8 cellular contexts compared by ENCODE assay signal in the genomic region with DNA sequence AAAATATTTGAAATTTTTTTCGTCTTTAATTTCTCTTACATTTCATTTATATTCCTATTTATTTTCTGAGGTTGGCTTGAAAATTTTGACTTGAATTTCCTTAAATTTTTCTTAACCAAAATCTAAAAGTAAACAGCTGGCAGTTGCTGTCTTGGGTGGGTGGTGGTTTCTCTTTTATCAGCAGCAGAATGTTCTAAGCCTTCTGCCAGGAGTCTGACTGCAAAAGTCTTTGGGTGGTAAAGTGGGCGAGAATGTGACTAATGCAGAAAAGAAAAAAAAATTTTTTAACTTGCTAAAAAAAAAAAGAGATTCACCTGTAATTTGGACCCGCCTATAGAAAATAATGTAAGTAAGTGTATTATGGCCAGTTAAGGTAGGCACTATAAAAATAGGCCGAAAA. TPM values are rescaled to one million over a fixed set of nuclear protein-coding genes. Genes with fewer than 3 reads are reported as not detected.
DNase-seq lines count a peak whose midpoint lies in the region; ATAC-seq and TF ChIP-seq lines count a peak whose summit lies in the region.

No MANE protein-coding gene starts in this region.

- H3K4me1 ChIP-seq in smooth muscle cell (ENCODE audit: low read depth) (peaks cover 35% of the 10 kb centered on the region), BE2C (no peaks in the 10 kb centered on the region; the same call in 1 of the 2 replicates)

- H2AFZ ChIP-seq in smooth muscle cell (ENCODE audit: low read depth): no peak overlapping the region

- WGBS in smooth muscle cell (ENCODE audit: low lambda C conversion rate): 80% methylated on average over 4 of the region's 4 CpGs

- H3K27ac Mint-ChIP-seq in T-helper 1 cell treated with Interleukin-12 subunit alpha and Interleukin-12 subunit beta and Interleukin-4 antibody, amounts not matched to agents 30 μg/mL and 1 μg/mL, for 36 hours: peak overlapping the region; percentile 91

- H3K36me3 ChIP-seq in smooth muscle cell (ENCODE audit: low read depth): peaks cover 3% of the 10 kb centered on the region
- no peaks in the 10 kb centered on the region for H3K36me3 ChIP-seq in BE2C

- DNase-seq in activated CD4-positive, alpha-beta T cell treated with anti-CD3 and anti-CD28 coated beads for 4 hours: peak; percentile 44 to 45
- no peak for DNase-seq in activated CD4-positive, alpha-beta T cell treated with anti-CD3 and anti-CD28 coated beads for 48 hours
- no peak for DNase-seq in coronary artery (ENCODE audit: low spot score)
- no peak for DNase-seq in smooth muscle cell (lab: John Stamatoyannopoulos, UW; ENCODE audit: unreplicated experiment)
- DNase-seq in NCI-H69 (lab: John Stamatoyannopoulos, UW): no peak
- DNase-seq in BE2C: no peak

- ATAC-seq in HG03469 (IDR thresholded peaks at IDR 0.05; ENCODE audit: unreplicated experiment): no peak

- TF ChIP-seq CTCF in coronary artery (IDR thresholded peaks at IDR 0.05): no peak
- TF ChIP-seq CTCF in smooth muscle cell (IDR thresholded peaks at IDR 0.05; ENCODE audit: borderline replicate concordance, insufficient read depth, poor library complexity, severe bottlenecking): no peak
- no peak for TF ChIP-seq CTCF in BE2C (IDR thresholded peaks at IDR 0.05; ENCODE audit: low read depth, low read length)

- H3K79me2 ChIP-seq in smooth muscle cell (ENCODE audit: low read depth): peaks cover 87% of the 10 kb centered on the region

- H3K4me3 ChIP-seq in coronary artery (peak overlapping the region; percentile 96), smooth muscle cell (peak overlapping the region; percentile 68), BE2C (ENCODE audit: low read depth, low read length) (no peak overlapping the region)

- H3K4me1 Mint-ChIP-seq in T-helper 1 cell treated with Interleukin-12 subunit alpha and Interleukin-12 subunit beta and Interleukin-4 antibody, amounts not matched to agents 30 μg/mL and 1 μg/mL, for 36 hours (ENCODE audit: low read depth): peaks cover 49% of the 10 kb centered on the region

- peak overlapping the region; percentile 91 for H3K4me2 ChIP-seq in smooth muscle cell

- H3K9me3 ChIP-seq in smooth muscle cell (replicated peaks; ENCODE audit: low read depth) (peaks cover 4% of the 10 kb centered on the region), BE2C (no peaks in the 10 kb centered on the region)

- H4K20me1 ChIP-seq in smooth muscle cell (ENCODE audit: low read depth): peaks cover 57% of the 10 kb centered on the region

- no peak overlapping the region for H3K9ac ChIP-seq in smooth muscle cell (ENCODE audit: low read depth)

- peaks cover 14% of the 10 kb centered on the region for H3K36me3 Mint-ChIP-seq in T-helper 1 cell treated with Interleukin-12 subunit alpha and Interleukin-12 subunit beta and Interleukin-4 antibody, amounts not matched to agents 30 μg/mL and 1 μg/mL, for 36 hours (ENCODE audit: low read depth)

- H3F3A ChIP-seq in smooth muscle cell (ENCODE audit: low read depth): no peaks in the 10 kb centered on the region

- H3K9me3 Mint-ChIP-seq in T-helper 1 cell treated with Interleukin-12 subunit alpha and Interleukin-12 subunit beta and Interleukin-4 antibody, amounts not matched to agents 30 μg/mL and 1 μg/mL, for 36 hours: no peaks in the 10 kb centered on the region

- H3K4me3 Mint-ChIP-seq in T-helper 1 cell treated with Interleukin-12 subunit alpha and Interleukin-12 subunit beta and Interleukin-4 antibody, amounts not matched to agents 30 μg/mL and 1 μg/mL, for 36 hours: peak overlapping the region; percentile 91

- no peaks in the 10 kb centered on the region for H3K27me3 Mint-ChIP-seq in T-helper 1 cell treated with Interleukin-12 subunit alpha and Interleukin-12 subunit beta and Interleukin-4 antibody, amounts not matched to agents 30 μg/mL and 1 μg/mL, for 36 hours (ENCODE audit: low read depth)

- H3K27me3 ChIP-seq in smooth muscle cell (ENCODE audit: low read depth) (no peaks in the 10 kb centered on the region), BE2C (no peaks in the 10 kb centered on the region)

- H3K27ac ChIP-seq in coronary artery (peak overlapping the region in 1 of 2 donors; percentile 5), smooth muscle cell (ENCODE audit: low read depth) (peak overlapping the region; percentile 15)

RNA-seq across cellular contexts. Expression of gene FGFR1OP2, which starts 2.5 kb away (rescaled TPM):
- 53.5 and 77.2 TPM in 2 replicates for total RNA-seq in smooth muscle cell
- 28.0 and 28.4 TPM in 2 replicates for polyA plus RNA-seq in smooth muscle cell
- 30.2 TPM for polyA plus RNA-seq in BE2C (2012; ENCODE audit: insufficient read depth, insufficient read length, low read depth)

RNA-seq across cellular contexts. Expression of gene INTS13, which starts 3.0 kb away (rescaled TPM):
- total RNA-seq in smooth muscle cell: 34.7 and 47.5 TPM in 2 replicates
- 12.8 and 22.0 TPM in 2 replicates for polyA plus RNA-seq in smooth muscle cell
- polyA plus RNA-seq in BE2C (2012; ENCODE audit: insufficient read depth, insufficient read length, low read depth): 18.9 TPM

Comparison
In these comparisons a context has a peak if more than half of its experiments do, and no peak if none do; other contexts are left out.
1. DNase-seq: peak in activated CD4-positive, alpha-beta T cell treated with anti-CD3 and anti-CD28 coated beads for 4 hours (2 of 2); none in activated CD4-positive, alpha-beta T cell treated with anti-CD3 and anti-CD28 coated beads for 48 hours (single experiment), coronary artery (single experiment), smooth muscle cell (single experiment), NCI-H69 (single experiment) and BE2C (single experiment).